ENCODE assay signal across 15 cellular contexts in genomic region chr1:53473463-53473862, GRCh38. TPM values are rescaled to one million over a fixed set of nuclear protein-coding genes. Genes with fewer than 3 reads are reported as not detected.
DNase-seq lines count a peak whose midpoint lies in the region; FAIRE-seq and TF ChIP-seq lines count a peak whose summit lies in the region.
"Had no signal": no experiment of that assay in that cellular context is flagged by ENCODE, and none has a peak within 500 bp of the region (broad histone marks: within the 10 kb centered on the region; RNA-seq: fewer than 3 reads in every experiment).

No MANE protein-coding gene starts in this region.

- H3K4me3 Mint-ChIP-seq in neural progenitor cell: no peak overlapping the region
- H3K4me3 Mint-ChIP-seq: activated T-cell treated with anti-CD3 and anti-CD28 coated beads, Interleukin-2, amount 50 U/mL, for 24 hours had no signal

- H3K27ac ChIP-seq in neural progenitor cell: no peak overlapping the region
- H3K27ac ChIP-seq: HL-60, lower lobe of right lung, Peyer's patch had no signal

- H3K9me3 Mint-ChIP-seq in neural progenitor cell: no peaks in the 10 kb centered on the region
- H3K9me3 Mint-ChIP-seq: activated T-cell treated with anti-CD3 and anti-CD28 coated beads, Interleukin-2, amount 50 U/mL, for 24 hours had no signal

- no peaks in the 10 kb centered on the region for H3F3A ChIP-seq in neural progenitor cell (ENCODE audit: low read depth)

- DNase-seq in NCI-H82 (lab: John Stamatoyannopoulos, UW) (peak; percentile 23), NCI-H82 treated with DMSO at 0.1 percent for 48 hours (lab: John Stamatoyannopoulos, UW; ENCODE audit: unreplicated experiment) (no peak), Kasumi-1 (lab: John Stamatoyannopoulos, UW) (peak; percentile 8 to 22), bronchial epithelial cell (ENCODE audit: low read depth) (no peak), neural progenitor cell (ENCODE audit: low spot score) (no peak), A172 (ENCODE audit: low spot score) (no peak), cerebellum (ENCODE audit: low spot score) (no peak), anterior cingulate cortex (lab: John Stamatoyannopoulos, UW) (no peak)
- DNase-seq: activated T-cell treated with anti-CD3 and anti-CD28 coated beads, Interleukin-2, amount 50 U/mL, for 24 hours; lower lobe of right lung; NCI-H1417 treated with DMSO at 0.1 percent for 48 hours; Peyer's patch; stimulated activated CD4-positive, alpha-beta T cell treated with anti-CD3 and anti-CD28 coated beads, Interleukin-4, amount 100 ng/mL, for 24 hours had no signal

- H3K27ac Mint-ChIP-seq in neural progenitor cell: no peak overlapping the region
- H3K27ac Mint-ChIP-seq: activated T-cell treated with anti-CD3 and anti-CD28 coated beads, Interleukin-2, amount 50 U/mL, for 24 hours had no signal

- no peak overlapping the region for H3K9ac ChIP-seq in neural progenitor cell

- H3K27me3 ChIP-seq in bronchial epithelial cell (ENCODE audit: control insufficient read depth, insufficient read depth, low read length) (no peaks in the 10 kb centered on the region), neural progenitor cell (no peaks in the 10 kb centered on the region)
- H3K27me3 ChIP-seq: Peyer's patch had no signal

- H3K4me2 ChIP-seq in neural progenitor cell: no peak overlapping the region

- H3K4me1 ChIP-seq in neural progenitor cell: peaks cover 3% of the 10 kb centered on the region
- H3K4me1 ChIP-seq: lower lobe of right lung, Peyer's patch had no signal

- peak; percentile 13 for TF ChIP-seq CTCF in bronchial epithelial cell (IDR thresholded peaks at IDR 0.05; ENCODE audit: insufficient read depth, low read length, severe bottlenecking)
- TF ChIP-seq CTCF in neural progenitor cell (IDR thresholded peaks at IDR 0.05): peak; percentile 37

- H3K9me3 ChIP-seq in neural progenitor cell (ENCODE audit: low read depth): no peaks in the 10 kb centered on the region
- H3K9me3 ChIP-seq: lower lobe of right lung, Peyer's patch had no signal

- no peaks in the 10 kb centered on the region for H3K36me3 Mint-ChIP-seq in neural progenitor cell

- no peaks in the 10 kb centered on the region for H3K36me3 ChIP-seq in bronchial epithelial cell (ENCODE audit: control insufficient read depth, insufficient read depth, low read length)
- H3K36me3 ChIP-seq in neural progenitor cell: no peaks in the 10 kb centered on the region
- H3K36me3 ChIP-seq: lower lobe of right lung, Peyer's patch had no signal

- no peaks in the 10 kb centered on the region for H3K79me2 ChIP-seq in neural progenitor cell (ENCODE audit: low read depth)

- no peak overlapping the region for H2AFZ ChIP-seq in neural progenitor cell (replicated peaks)

- H3K4me3 ChIP-seq in bronchial epithelial cell (ENCODE audit: low read depth, low read length) (no peak overlapping the region), neural progenitor cell (no peak overlapping the region)
- H3K4me3 ChIP-seq: lower lobe of right lung, Peyer's patch had no signal

- FAIRE-seq in bronchial epithelial cell (lab: Jason Lieb, UNC): no peak
- FAIRE-seq: colon had no signal

- H3K4me1 Mint-ChIP-seq in neural progenitor cell: peaks cover 16% of the 10 kb centered on the region

- peaks cover 9% of the 10 kb centered on the region for H3K27me3 Mint-ChIP-seq in neural progenitor cell (ENCODE audit: insufficient read depth, low read depth)
- H3K27me3 Mint-ChIP-seq: activated T-cell treated with anti-CD3 and anti-CD28 coated beads, Interleukin-2, amount 50 U/mL, for 24 hours had no signal

- H4K20me1 ChIP-seq in neural progenitor cell (ENCODE audit: low read depth): no peaks in the 10 kb centered on the region

RNA-seq across cellular contexts. Expression of gene DMRTB1, which starts 14.3 kb away (rescaled TPM):
- total RNA-seq in bronchial epithelial cell (not detected in 2 replicates), neural progenitor cell (ENCODE audit: low replicate concordance) (not detected in 2 replicates), cerebellum (not detected)
- total RNA-seq in A172 (2014; rRNA removed; shearing (Covaris generic)): not detected in 2 replicates
- total RNA-seq: lower lobe of right lung, Peyer's patch had no signal

Comparison
In these comparisons a context has a peak if more than half of its experiments do, and no peak if none do; other contexts are left out.
1. DNase-seq: peak in NCI-H82 (single experiment) and Kasumi-1 (2 of 2); none in NCI-H82 treated with DMSO at 0.1 percent for 48 hours (single experiment), bronchial epithelial cell (single experiment), neural progenitor cell (single experiment), A172 (single experiment), cerebellum (single experiment) and anterior cingulate cortex (0 of 58).